8 cellular contexts compared by ENCODE assay signal in genomic region chrX:139932901-139933796, GRCh38. TPM values are rescaled to one million over a fixed set of nuclear protein-coding genes. Genes with fewer than 3 reads are reported as not detected.
DNase-seq lines count a peak whose midpoint lies in the region; ATAC-seq lines count a peak whose summit lies in the region.

ATP11C (minus strand) TSS chrX:139933053; CDS start chrX:139932042, 1,011 bp downstream.

- ATAC-seq in HG02885 (IDR thresholded peaks at IDR 0.05; ENCODE audit: poor library complexity, unreplicated experiment) = peak; percentile 74

- DNase-seq in NK-92 treated with Interleukin-12 subunit alpha and Interleukin-12 subunit beta, amount 100 ng/mL, for 24 hours (lab: John Stamatoyannopoulos, UW) = peak; percentile 71
- DNase-seq in NK-92 (lab: John Stamatoyannopoulos, UW; ENCODE audit: unreplicated experiment) (no peak), NCI-H2107 (lab: John Stamatoyannopoulos, UW) (peak; percentile 51), cerebellum (ENCODE audit: low spot score) (peak; percentile 58), kidney tubule cell (ENCODE audit: low spot score) (peak; percentile 85)
- DNase-seq in activated CD4-positive, CD25-positive, alpha-beta regulatory T cell treated with anti-CD3 and anti-CD28 coated beads, Interleukin-2, amount 50 U/mL, for 72 hours = peak; percentile 70
- DNase-seq in stimulated activated CD4-positive, alpha-beta T cell treated with anti-CD3 and anti-CD28 coated beads, Interleukin-1b, Interleukin-23, amount 100 ng/mL, for 1 hour (ENCODE audit: low read depth in 2 of 2) = peak; percentile 50 to 65

RNA-seq across cellular contexts. Expression of gene ATP11C, which starts in this region (rescaled TPM):
- total RNA-seq in cerebellum = 42.3 TPM
